ENCODE assay signal across 8 cellular contexts in genomic region chr6:12010635-12011275, GRCh38. TPM values are rescaled to one million over a fixed set of nuclear protein-coding genes. Genes with fewer than 3 reads are reported as not detected.
DNase-seq lines count a peak whose midpoint lies in the region; ATAC-seq and TF ChIP-seq lines count a peak whose summit lies in the region.

No MANE protein-coding gene starts in this region.

- ATAC-seq in GM21619 (IDR thresholded peaks at IDR 0.05; ENCODE audit: unreplicated experiment) (peak; percentile 35), RWPE2 (ENCODE audit: low read depth) (peak; percentile 10; the same call in 2 of the 3 replicates), memory B cell (ENCODE audit: low read depth) (peak; percentile 38)

- peak overlapping the region; percentile 86 for H3K4me3 Mint-ChIP-seq in memory B cell

- peaks cover 16% of the 10 kb centered on the region for H3K36me3 ChIP-seq in RWPE2 (ENCODE audit: low read depth)

- no peaks in the 10 kb centered on the region for H3K9me3 Mint-ChIP-seq in memory B cell

- TF ChIP-seq CTCF in RWPE2 (IDR thresholded peaks at IDR 0.05; ENCODE audit: poor library complexity, severe bottlenecking) (no peak), coronary artery (IDR thresholded peaks at IDR 0.05) (no peak)

- peaks cover 23% of the 10 kb centered on the region for H3K4me1 ChIP-seq in RWPE2 (ENCODE audit: insufficient read depth, poor library complexity, severe bottlenecking)

- no peaks in the 10 kb centered on the region for H3K27me3 Mint-ChIP-seq in memory B cell

- H3K4me3 ChIP-seq in RWPE2 (ENCODE audit: severe bottlenecking) (peak overlapping the region; percentile 57), coronary artery (peak overlapping the region; percentile 93)

- peak overlapping the region; percentile 91 for H3K27ac ChIP-seq in RWPE2 (ENCODE audit: poor library complexity, severe bottlenecking)
- peak overlapping the region; percentile 88 to 100 for H3K27ac ChIP-seq in coronary artery
- peak overlapping the region; percentile 91 for H3K27ac ChIP-seq in temporal lobe (ENCODE audit: low read depth, low read length)

- no peaks in the 10 kb centered on the region for H3K27me3 ChIP-seq in RWPE2 (ENCODE audit: insufficient read depth, poor library complexity, severe bottlenecking)

- H3K4me1 Mint-ChIP-seq in memory B cell, result peaks cover 25% of the 10 kb centered on the region

- DNase-seq in NCI-H2171 (lab: John Stamatoyannopoulos, UW), result peak; percentile 59
- DNase-seq in NCI-H2171 treated with DMSO at 0.1 percent for 48 hours (lab: John Stamatoyannopoulos, UW), result no peak
- peak; percentile 52 for DNase-seq in HuH-7 (ENCODE audit: low spot score)
- DNase-seq in RWPE2 (ENCODE audit: low spot score), result peak; percentile 66
- DNase-seq in coronary artery (ENCODE audit: low spot score), result peak; percentile 90
- peak in 1 of 2 donors; percentile 77 for DNase-seq in memory B cell (ENCODE audit: low spot score in 2 of 2)

- peak overlapping the region; percentile 99 for H3K27ac Mint-ChIP-seq in memory B cell

- peaks cover 4% of the 10 kb centered on the region for H3K36me3 Mint-ChIP-seq in memory B cell

- H3K9me3 ChIP-seq in RWPE2 (ENCODE audit: severe bottlenecking), result no peaks in the 10 kb centered on the region

RNA-seq across cellular contexts. Expression of gene HIVEP1, which starts 1.4 kb away (rescaled TPM):
- 19.4 TPM for total RNA-seq in temporal lobe
